1 cellular context compared by ENCODE assay signal in the genomic region with DNA sequence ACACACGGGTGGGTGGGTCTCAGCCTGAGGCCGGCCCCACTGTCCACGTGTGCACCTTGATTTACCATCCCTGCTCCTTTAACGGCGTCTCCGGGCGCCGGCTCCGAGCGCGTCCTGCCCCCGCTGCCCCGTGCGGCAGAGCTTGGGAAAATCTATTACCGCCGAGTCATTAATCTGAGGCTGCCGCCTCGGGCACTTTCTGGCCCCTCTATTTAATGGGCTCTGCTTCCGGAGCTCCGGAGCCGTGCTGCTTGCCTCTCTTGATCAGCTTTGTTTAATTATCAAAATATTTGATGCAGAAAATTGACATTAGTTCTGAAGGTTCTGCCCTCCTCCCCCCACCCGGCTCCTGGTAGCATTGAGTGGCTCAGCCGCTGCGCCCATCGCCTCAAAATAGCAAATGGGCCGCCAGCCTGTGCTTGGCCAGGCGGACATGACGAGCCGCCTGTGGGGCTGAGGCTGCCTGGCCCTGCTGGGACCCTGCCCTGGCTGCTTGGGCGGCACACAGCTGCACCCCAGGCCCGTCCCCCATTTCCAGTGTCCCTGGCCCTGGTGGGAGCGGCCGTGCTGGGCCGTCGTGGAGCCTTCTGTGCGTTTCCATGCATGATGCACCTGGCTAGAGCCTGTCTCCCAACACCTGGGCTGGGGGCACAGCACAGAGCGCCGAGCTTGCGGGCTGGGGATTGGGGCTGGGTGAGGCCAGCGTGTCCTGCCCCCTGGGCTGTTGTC.
TF ChIP-seq lines count a peak whose summit lies in the region.

No MANE protein-coding gene starts in this region.

TF ChIP-seq in GM23338, 12 proteins besides CTCF, POLR2A, EP300 and RAD21 (continued from another document):
- TF ChIP-seq, protein P1, sequence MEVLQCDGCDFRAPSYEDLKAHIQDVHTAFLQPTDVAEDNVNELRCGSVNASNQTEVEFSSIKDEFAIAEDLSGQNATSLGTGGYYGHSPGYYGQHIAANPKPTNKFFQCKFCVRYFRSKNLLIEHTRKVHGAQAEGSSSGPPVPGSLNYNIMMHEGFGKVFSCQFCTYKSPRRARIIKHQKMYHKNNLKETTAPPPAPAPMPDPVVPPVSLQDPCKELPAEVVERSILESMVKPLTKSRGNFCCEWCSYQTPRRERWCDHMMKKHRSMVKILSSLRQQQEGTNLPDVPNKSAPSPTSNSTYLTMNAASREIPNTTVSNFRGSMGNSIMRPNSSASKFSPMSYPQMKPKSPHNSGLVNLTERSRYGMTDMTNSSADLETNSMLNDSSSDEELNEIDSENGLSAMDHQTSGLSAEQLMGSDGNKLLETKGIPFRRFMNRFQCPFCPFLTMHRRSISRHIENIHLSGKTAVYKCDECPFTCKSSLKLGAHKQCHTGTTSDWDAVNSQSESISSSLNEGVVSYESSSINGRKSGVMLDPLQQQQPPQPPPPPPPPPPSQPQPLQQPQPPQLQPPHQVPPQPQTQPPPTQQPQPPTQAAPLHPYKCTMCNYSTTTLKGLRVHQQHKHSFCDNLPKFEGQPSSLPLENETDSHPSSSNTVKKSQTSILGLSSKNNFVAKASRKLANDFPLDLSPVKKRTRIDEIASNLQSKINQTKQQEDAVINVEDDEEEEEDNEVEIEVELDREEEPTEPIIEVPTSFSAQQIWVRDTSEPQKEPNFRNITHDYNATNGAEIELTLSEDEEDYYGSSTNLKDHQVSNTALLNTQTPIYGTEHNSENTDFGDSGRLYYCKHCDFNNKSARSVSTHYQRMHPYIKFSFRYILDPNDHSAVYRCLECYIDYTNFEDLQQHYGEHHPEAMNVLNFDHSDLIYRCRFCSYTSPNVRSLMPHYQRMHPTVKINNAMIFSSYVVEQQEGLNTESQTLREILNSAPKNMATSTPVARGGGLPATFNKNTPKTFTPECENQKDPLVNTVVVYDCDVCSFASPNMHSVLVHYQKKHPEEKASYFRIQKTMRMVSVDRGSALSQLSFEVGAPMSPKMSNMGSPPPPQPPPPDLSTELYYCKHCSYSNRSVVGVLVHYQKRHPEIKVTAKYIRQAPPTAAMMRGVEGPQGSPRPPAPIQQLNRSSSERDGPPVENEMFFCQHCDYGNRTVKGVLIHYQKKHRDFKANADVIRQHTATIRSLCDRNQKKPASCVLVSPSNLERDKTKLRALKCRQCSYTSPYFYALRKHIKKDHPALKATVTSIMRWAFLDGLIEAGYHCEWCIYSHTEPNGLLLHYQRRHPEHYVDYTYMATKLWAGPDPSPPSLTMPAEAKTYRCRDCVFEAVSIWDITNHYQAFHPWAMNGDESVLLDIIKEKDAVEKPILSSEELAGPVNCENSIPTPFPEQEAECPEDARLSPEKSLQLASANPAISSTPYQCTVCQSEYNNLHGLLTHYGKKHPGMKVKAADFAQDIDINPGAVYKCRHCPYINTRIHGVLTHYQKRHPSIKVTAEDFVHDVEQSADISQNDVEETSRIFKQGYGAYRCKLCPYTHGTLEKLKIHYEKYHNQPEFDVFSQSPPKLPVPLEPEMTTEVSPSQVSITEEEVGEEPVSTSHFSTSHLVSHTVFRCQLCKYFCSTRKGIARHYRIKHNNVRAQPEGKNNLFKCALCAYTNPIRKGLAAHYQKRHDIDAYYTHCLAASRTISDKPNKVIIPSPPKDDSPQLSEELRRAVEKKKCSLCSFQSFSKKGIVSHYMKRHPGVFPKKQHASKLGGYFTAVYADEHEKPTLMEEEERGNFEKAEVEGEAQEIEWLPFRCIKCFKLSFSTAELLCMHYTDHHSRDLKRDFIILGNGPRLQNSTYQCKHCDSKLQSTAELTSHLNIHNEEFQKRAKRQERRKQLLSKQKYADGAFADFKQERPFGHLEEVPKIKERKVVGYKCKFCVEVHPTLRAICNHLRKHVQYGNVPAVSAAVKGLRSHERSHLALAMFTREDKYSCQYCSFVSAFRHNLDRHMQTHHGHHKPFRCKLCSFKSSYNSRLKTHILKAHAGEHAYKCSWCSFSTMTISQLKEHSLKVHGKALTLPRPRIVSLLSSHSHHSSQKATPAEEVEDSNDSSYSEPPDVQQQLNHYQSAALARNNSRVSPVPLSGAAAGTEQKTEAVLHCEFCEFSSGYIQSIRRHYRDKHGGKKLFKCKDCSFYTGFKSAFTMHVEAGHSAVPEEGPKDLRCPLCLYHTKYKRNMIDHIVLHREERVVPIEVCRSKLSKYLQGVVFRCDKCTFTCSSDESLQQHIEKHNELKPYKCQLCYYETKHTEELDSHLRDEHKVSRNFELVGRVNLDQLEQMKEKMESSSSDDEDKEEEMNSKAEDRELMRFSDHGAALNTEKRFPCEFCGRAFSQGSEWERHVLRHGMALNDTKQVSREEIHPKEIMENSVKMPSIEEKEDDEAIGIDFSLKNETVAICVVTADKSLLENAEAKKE (CRISPR knock-in tag; IDR thresholded peaks at IDR 0.05) = no peak
- TF ChIP-seq STAT1 (IDR thresholded peaks at IDR 0.05; ENCODE audit: unreplicated experiment) (no peak), POLR2AphosphoS5 (IDR thresholded peaks at IDR 0.05; ENCODE audit: low read depth) (no peak), ZNF114 (CRISPR knock-in tag; IDR thresholded peaks at IDR 0.05) (no peak), CREB1 (CRISPR knock-in tag; IDR thresholded peaks at IDR 0.05; ENCODE audit: low read depth) (no peak), EZH2 (IDR thresholded peaks at IDR 0.05; ENCODE audit: low read depth, unreplicated experiment) (no peak), NANOG (IDR thresholded peaks at IDR 0.05; ENCODE audit: borderline replicate concordance) (no peak)
TF ChIP-seq in GM23338: peak in this region for 0.
